8 cellular contexts compared by ENCODE assay signal in the genomic region with DNA sequence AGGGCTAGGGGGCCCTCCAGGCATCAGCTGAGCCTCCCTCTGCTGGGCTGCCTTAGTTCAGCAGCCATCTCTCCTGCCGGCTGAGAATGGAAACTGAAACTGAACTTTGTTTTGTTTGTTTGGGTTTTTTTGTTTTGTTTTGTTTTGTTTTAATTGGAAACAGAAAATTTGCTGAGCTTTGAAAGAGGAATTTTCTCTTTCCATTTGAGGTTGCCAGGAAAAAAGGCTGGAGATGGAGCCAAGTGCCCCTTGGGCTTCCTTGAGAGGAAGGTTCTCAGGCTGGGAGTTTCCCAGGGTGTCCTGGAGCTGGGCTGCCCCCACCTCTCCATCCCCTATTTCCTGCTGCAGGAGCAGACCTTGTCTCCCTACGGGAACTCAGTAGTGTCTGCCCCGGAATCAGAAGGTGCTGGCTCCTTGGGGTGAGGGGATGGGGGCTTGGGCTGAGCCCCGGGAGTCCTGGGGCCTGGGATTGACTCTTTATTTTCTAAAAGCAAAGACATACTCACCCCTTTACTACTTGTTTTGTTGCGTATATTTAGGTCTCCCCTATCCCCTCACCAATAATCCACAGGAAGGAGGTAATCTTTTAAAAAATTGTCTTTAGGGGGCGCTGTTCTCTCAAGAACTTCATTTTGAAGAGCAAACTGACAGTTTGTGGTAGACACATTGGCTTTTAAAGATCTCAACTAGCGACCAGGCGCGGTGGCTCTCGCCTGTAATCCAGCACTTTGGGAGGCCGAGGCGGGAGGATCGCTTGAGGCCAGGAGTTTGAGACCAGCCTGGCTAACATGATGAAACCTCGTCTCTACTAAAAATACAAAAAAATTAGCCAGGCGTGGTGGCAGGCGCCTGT. TPM values are rescaled to one million over a fixed set of nuclear protein-coding genes. Genes with fewer than 3 reads are reported as not detected.
DNase-seq lines count a peak whose midpoint lies in the region; FAIRE-seq and TF ChIP-seq lines count a peak whose summit lies in the region.

No MANE protein-coding gene starts in this region.

- no peak for FAIRE-seq in bronchial epithelial cell (lab: Jason Lieb, UNC)

- H3K79me2 ChIP-seq in H9 (ENCODE audit: insufficient read depth, low read length) (no peaks in the 10 kb centered on the region), Loucy (ENCODE audit: insufficient read depth, low read length) (no peaks in the 10 kb centered on the region)

- no peak overlapping the region for H4K8ac ChIP-seq in H9 (replicated peaks; ENCODE audit: insufficient read length, low read depth, low read length)

- H3K27me3 ChIP-seq in H9 (ENCODE audit: insufficient read depth, low read length), result no peaks in the 10 kb centered on the region
- no peaks in the 10 kb centered on the region for H3K27me3 ChIP-seq in Loucy (ENCODE audit: insufficient read depth, low read length, poor library complexity, severe bottlenecking)
- H3K27me3 ChIP-seq in bronchial epithelial cell (ENCODE audit: control insufficient read depth, insufficient read depth, low read length), result peaks cover 2% of the 10 kb centered on the region

- no peak overlapping the region for H4K5ac ChIP-seq in H9 (ENCODE audit: insufficient read length, low read depth, low read length)

- TF ChIP-seq CTCF in H9 (conservative IDR thresholded peaks at IDR 0.05), result peak; percentile 78
- peak; percentile 66 for TF ChIP-seq CTCF in Loucy (conservative IDR thresholded peaks at IDR 0.05; ENCODE audit: low read length)
- TF ChIP-seq CTCF in bronchial epithelial cell (IDR thresholded peaks at IDR 0.05; ENCODE audit: insufficient read depth, low read length, severe bottlenecking), result peak; percentile 33

- H3K4me1 ChIP-seq in H9 (ENCODE audit: insufficient read depth, low read length) (no peaks in the 10 kb centered on the region), Loucy (ENCODE audit: insufficient read depth, low read length, poor library complexity, severe bottlenecking) (peaks cover 6% of the 10 kb centered on the region)

- no peaks in the 10 kb centered on the region for H3K79me1 ChIP-seq in H9 (ENCODE audit: insufficient read depth, low read depth, low read length, poor library complexity, severe bottlenecking)

- H3K9me3 ChIP-seq in H9 (ENCODE audit: control insufficient read depth, low read depth, low read length) (no peaks in the 10 kb centered on the region), Loucy (ENCODE audit: insufficient read depth, low read depth, low read length) (no peaks in the 10 kb centered on the region)

- peak overlapping the region; percentile 34 for H2AFZ ChIP-seq in H9 (ENCODE audit: low read length)
- H2AFZ ChIP-seq in Loucy (ENCODE audit: low read length), result peak overlapping the region; percentile 95

- DNase-seq in NCI-H2029 (lab: John Stamatoyannopoulos, UW), result peak; percentile 57
- no peak for DNase-seq in NCI-H2029 treated with DMSO at 0.1 percent for 48 hours (lab: John Stamatoyannopoulos, UW)
- peak; percentile 83 for DNase-seq in H9
- peak; percentile 56 for DNase-seq in UCSD-AML1 (lab: John Stamatoyannopoulos, UW; ENCODE audit: unreplicated experiment)
- peak; percentile 35 for DNase-seq in bronchial epithelial cell (ENCODE audit: low read depth)
- DNase-seq in iris pigment epithelial cell (ENCODE audit: low read depth), result peak; percentile 66
- DNase-seq in stimulated activated CD4-positive, alpha-beta T cell treated with anti-CD3 and anti-CD28 coated beads, Interleukin-4, amount 100 ng/mL, for 24 hours, result peak; percentile 51

- peak overlapping the region; percentile 74 to 96 (median 86); a peak in 5 of 7 replicates for H3K27ac Mint-ChIP-seq in H9

- no peak overlapping the region for H2BK5ac ChIP-seq in H9 (ENCODE audit: insufficient read length, low read length)

- H4K20me1 ChIP-seq in H9 (ENCODE audit: control insufficient read depth, insufficient read depth, insufficient read length) (no peaks in the 10 kb centered on the region), Loucy (ENCODE audit: insufficient read depth, low read length, poor library complexity, severe bottlenecking) (no peaks in the 10 kb centered on the region)

- peaks cover 2 to 8% of the 10 kb centered on the region in 2 experiments; a peak in 3 of 4 replicates for H3K4me1 Mint-ChIP-seq in H9

- no peak overlapping the region for H3T11ph ChIP-seq in H9 (ENCODE audit: low read length)

- H2BK120ac ChIP-seq in H9 (ENCODE audit: low read depth, low read length, poor library complexity, severe bottlenecking), result no peak overlapping the region

- no peak overlapping the region for H2BK15ac ChIP-seq in H9 (ENCODE audit: low read depth, low read length)

- no peak overlapping the region for H3K9ac ChIP-seq in H9 (ENCODE audit: extremely low read depth, insufficient read length, low read length)
- peak overlapping the region; percentile 71 for H3K9ac ChIP-seq in Loucy (ENCODE audit: low read depth, low read length, poor library complexity, severe bottlenecking)

- no peak overlapping the region for H3K14ac ChIP-seq in H9 (ENCODE audit: insufficient read depth, low read length)

- H3K23me2 ChIP-seq in H9 (ENCODE audit: insufficient read length, low read depth, low read length, poor library complexity, severe bottlenecking), result no peaks in the 10 kb centered on the region

- H3K56ac ChIP-seq in H9 (ENCODE audit: insufficient read length, low read depth, low read length), result no peak overlapping the region

- no peak overlapping the region for H4K91ac ChIP-seq in H9 (ENCODE audit: insufficient read length, low read depth, low read length)

- no peaks in the 10 kb centered on the region for H3F3A ChIP-seq in Loucy (ENCODE audit: low read depth)

- H3K4me2 ChIP-seq in H9 (ENCODE audit: insufficient read depth, insufficient read length, low read length) (peak overlapping the region; percentile 37), Loucy (ENCODE audit: low read depth, low read length, poor library complexity, severe bottlenecking) (peak overlapping the region; percentile 70)

- H3K4me3 Mint-ChIP-seq in H9, result peak overlapping the region; percentile 19 to 50; a peak in 3 of 5 replicates

- H3K4ac ChIP-seq in H9 (ENCODE audit: low read depth, low read length), result no peak overlapping the region

- H3K36me3 ChIP-seq in Loucy (ENCODE audit: insufficient read depth, low read length) (no peaks in the 10 kb centered on the region), bronchial epithelial cell (ENCODE audit: control insufficient read depth, insufficient read depth, low read length) (no peaks in the 10 kb centered on the region)

- no peak overlapping the region for H2AK5ac ChIP-seq in H9 (ENCODE audit: insufficient read length, low read length)

- H3K9me3 Mint-ChIP-seq in H9, result no peaks in the 10 kb centered on the region

- WGBS in H9 (ENCODE audit: extremely low coverage, insufficient read length, low lambda C conversion rate), result no CpG with 5 or more reads among the region's 16 CpGs

- no peaks in the 10 kb centered on the region for H3K9me2 ChIP-seq in Loucy (replicated peaks; ENCODE audit: low read depth, low read length)

- H3K36me3 Mint-ChIP-seq in H9 (ENCODE audit: insufficient read depth in 1 of 3, low read depth in 3 of 3), result no peaks in the 10 kb centered on the region

- H3K23ac ChIP-seq in H9 (ENCODE audit: insufficient read length, low read depth, low read length), result no peak overlapping the region

- H3K4me3 ChIP-seq in Loucy (ENCODE audit: low read length, poor library complexity, severe bottlenecking) (peak overlapping the region; percentile 57), bronchial epithelial cell (ENCODE audit: low read depth, low read length) (no peak overlapping the region)

- peak overlapping the region; percentile 72 for H3K18ac ChIP-seq in H9 (ENCODE audit: insufficient read length, low read depth, low read length)

- H2BK12ac ChIP-seq in H9 (ENCODE audit: insufficient read length, low read depth, low read length), result peak overlapping the region; percentile 75

- H3K27ac ChIP-seq in H9 (ENCODE audit: insufficient read length, low read depth, low read length), result no peak overlapping the region

- H2BK20ac ChIP-seq in H9 (ENCODE audit: low read depth, low read length, poor library complexity, severe bottlenecking), result no peak overlapping the region

- H3K27me3 Mint-ChIP-seq in H9 (ENCODE audit: low read depth), result peaks cover 5% of the 10 kb centered on the region

RNA-seq across cellular contexts. Expression of a gene that starts 21.3 kb away (rescaled TPM):
- not detected in 2 replicates for total RNA-seq in H9 (2021)
- total RNA-seq in bronchial epithelial cell, result 0.79 and 7.9 TPM in 2 replicates

RNA-seq across cellular contexts. Expression of a gene that starts 44.1 kb away (rescaled TPM):
- total RNA-seq in H9 (2021) (24.8 and 25.7 TPM in 2 replicates), bronchial epithelial cell (6.3 and 15.1 TPM in 2 replicates)
